Comparison of ENCODE assay signal across 13 cellular contexts in the genomic region with DNA sequence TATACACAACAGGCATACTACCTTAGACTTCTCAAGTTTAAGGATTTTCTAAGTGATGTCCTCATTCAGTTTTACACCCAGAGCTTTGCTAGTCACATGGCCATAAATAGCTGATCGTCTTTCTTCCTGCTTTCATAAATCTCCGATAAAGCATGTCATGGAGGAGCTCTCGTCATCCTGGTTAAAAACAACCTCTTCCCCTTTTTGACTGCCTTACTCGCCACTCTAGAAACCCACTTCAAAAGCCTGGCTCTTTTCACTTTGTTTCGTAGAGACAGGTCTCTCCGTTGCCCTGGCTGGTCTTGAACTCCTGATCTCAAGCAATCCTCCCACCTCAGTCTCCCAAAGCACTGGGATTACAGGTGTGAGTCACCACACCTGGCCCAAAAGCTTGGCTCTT.
DNase-seq lines count a peak whose midpoint lies in the region; TF ChIP-seq lines count a peak whose summit lies in the region.
"Had no signal": no experiment of that assay in that cellular context is flagged by ENCODE, and none has a peak within 500 bp of the region (broad histone marks: within the 10 kb centered on the region; RNA-seq: fewer than 3 reads in every experiment).

No MANE protein-coding gene starts in this region.

- peaks cover 31% of the 10 kb centered on the region for H3K79me2 ChIP-seq in OCI-LY1 (ENCODE audit: insufficient read depth, low read length)

- peak overlapping the region; percentile 79 for H3K27ac Mint-ChIP-seq in activated CD4-positive, alpha-beta T cell treated with anti-CD3 and anti-CD28 coated beads, Interleukin-2, amount 10 ng/mL, durations not matched to agents 7 days and 5 days
- peak overlapping the region; percentile 87 for H3K27ac Mint-ChIP-seq in stimulated activated naive CD8-positive, alpha-beta T cell treated with anti-CD3 and anti-CD28 coated beads, Interleukin-15, Interleukin-2, amounts not matched to agents 100 ng/mL and 50 ng/mL, for 24 hours

- no peaks in the 10 kb centered on the region for H4K20me1 ChIP-seq in OCI-LY1 (ENCODE audit: insufficient read depth, low read length)

- TF ChIP-seq CTCF in OCI-LY1 (IDR thresholded peaks at IDR 0.05; ENCODE audit: low read length) (no peak), coronary artery (IDR thresholded peaks at IDR 0.05) (no peak)

- H3K9me3 ChIP-seq in OCI-LY1 (ENCODE audit: low read length) = no peaks in the 10 kb centered on the region

- H3F3A ChIP-seq in OCI-LY1 (ENCODE audit: insufficient read depth, low read length) = peaks cover 3% of the 10 kb centered on the region; the same call in 1 of the 2 replicates

- H3K27me3 ChIP-seq in OCI-LY1 (ENCODE audit: insufficient read depth, low read length) = no peaks in the 10 kb centered on the region

- no peak overlapping the region for H3K9ac ChIP-seq in OCI-LY1 (ENCODE audit: low read length)

- peak overlapping the region; percentile 39 for H3K4me3 Mint-ChIP-seq in activated CD4-positive, alpha-beta T cell treated with anti-CD3 and anti-CD28 coated beads, Interleukin-2, amount 10 ng/mL, durations not matched to agents 7 days and 5 days
- peak overlapping the region; percentile 30 for H3K4me3 Mint-ChIP-seq in stimulated activated naive CD8-positive, alpha-beta T cell treated with anti-CD3 and anti-CD28 coated beads, Interleukin-15, Interleukin-2, amounts not matched to agents 100 ng/mL and 50 ng/mL, for 24 hours
- H3K4me3 Mint-ChIP-seq: brain had no signal

- H3K4me1 ChIP-seq in OCI-LY1 (ENCODE audit: insufficient read depth, low read length, severe bottlenecking) = peaks cover 40% of the 10 kb centered on the region

- H3K9me3 Mint-ChIP-seq in activated CD4-positive, alpha-beta T cell treated with anti-CD3 and anti-CD28 coated beads, Interleukin-2, amount 10 ng/mL, durations not matched to agents 7 days and 5 days = no peaks in the 10 kb centered on the region
- no peaks in the 10 kb centered on the region for H3K9me3 Mint-ChIP-seq in stimulated activated naive CD8-positive, alpha-beta T cell treated with anti-CD3 and anti-CD28 coated beads, Interleukin-15, Interleukin-2, amounts not matched to agents 100 ng/mL and 50 ng/mL, for 24 hours
- H3K9me3 Mint-ChIP-seq: brain had no signal

- H3K27me3 Mint-ChIP-seq in activated CD4-positive, alpha-beta T cell treated with anti-CD3 and anti-CD28 coated beads, Interleukin-2, amount 10 ng/mL, durations not matched to agents 7 days and 5 days = no peaks in the 10 kb centered on the region
- H3K27me3 Mint-ChIP-seq in stimulated activated naive CD8-positive, alpha-beta T cell treated with anti-CD3 and anti-CD28 coated beads, Interleukin-15, Interleukin-2, amounts not matched to agents 100 ng/mL and 50 ng/mL, for 24 hours = no peaks in the 10 kb centered on the region
- H3K27me3 Mint-ChIP-seq: brain had no signal

- H3K36me3 Mint-ChIP-seq in activated CD4-positive, alpha-beta T cell treated with anti-CD3 and anti-CD28 coated beads, Interleukin-2, amount 10 ng/mL, durations not matched to agents 7 days and 5 days (ENCODE audit: low read depth) = no peaks in the 10 kb centered on the region
- peaks cover 4% of the 10 kb centered on the region for H3K36me3 Mint-ChIP-seq in stimulated activated naive CD8-positive, alpha-beta T cell treated with anti-CD3 and anti-CD28 coated beads, Interleukin-15, Interleukin-2, amounts not matched to agents 100 ng/mL and 50 ng/mL, for 24 hours (ENCODE audit: low read depth)

- DNase-seq in activated CD4-positive, alpha-beta T cell treated with anti-CD3 and anti-CD28 coated beads, Interleukin-2, amount 10 ng/mL, durations not matched to agents 7 days and 5 days = peak; percentile 8
- DNase-seq in activated CD4-positive, alpha-beta T cell treated with anti-CD3 and anti-CD28 coated beads for 4 hours = no peak
- peak; percentile 6 for DNase-seq in central memory CD4-positive, alpha-beta T cell
- no peak for DNase-seq in SHP77 treated with DMSO at 0.1 percent for 48 hours (lab: John Stamatoyannopoulos, UW)
- no peak for DNase-seq in coronary artery (ENCODE audit: low spot score)
- DNase-seq in putamen (ENCODE audit: low spot score) = no peak
- DNase-seq: ACHN, GOT3, NCI-H345, occipital lobe had no signal

- H3K9me2 ChIP-seq in OCI-LY1 (ENCODE audit: low read depth, low read length) = no peaks in the 10 kb centered on the region

- POLR2A ChIA-PET in activated CD4-positive, alpha-beta T cell treated with anti-CD3 and anti-CD28 coated beads, Interleukin-2, amount 10 ng/mL, durations not matched to agents 7 days and 5 days (lab: Charles Lee) = interaction anchor here (0.6 kb wide), 1 partner anchor 340 kb away, joined by 3 read pairs; no protein-coding TSS in a partner anchor

- CTCF ChIA-PET in activated CD4-positive, alpha-beta T cell treated with anti-CD3 and anti-CD28 coated beads, Interleukin-2, amount 10 ng/mL, durations not matched to agents 7 days and 5 days (lab: Charles Lee) = interaction anchor here (1.5 kb wide), 2 partner anchors 10 to 67 kb away, joined by 3 to 7 read pairs; a partner anchor contains a TSS

- H3K4me1 Mint-ChIP-seq in activated CD4-positive, alpha-beta T cell treated with anti-CD3 and anti-CD28 coated beads, Interleukin-2, amount 10 ng/mL, durations not matched to agents 7 days and 5 days = peaks cover 35% of the 10 kb centered on the region
- peaks cover 61% of the 10 kb centered on the region for H3K4me1 Mint-ChIP-seq in stimulated activated naive CD8-positive, alpha-beta T cell treated with anti-CD3 and anti-CD28 coated beads, Interleukin-15, Interleukin-2, amounts not matched to agents 100 ng/mL and 50 ng/mL, for 24 hours (ENCODE audit: low read depth)

- H3K36me3 ChIP-seq in OCI-LY1 (ENCODE audit: insufficient read depth, low read length) = 0 out of 2 replicates have a peak, but pooled peaks cover 6% of the 10 kb centered on the region

- H2AFZ ChIP-seq in OCI-LY1 (ENCODE audit: low read length) = no peak overlapping the region

- H3K4me2 ChIP-seq in OCI-LY1 (ENCODE audit: low read length) = peak overlapping the region; percentile 56

- peak overlapping the region; percentile 63 for H3K27ac ChIP-seq in OCI-LY1 (ENCODE audit: low read depth, low read length, poor library complexity, severe bottlenecking)
- H3K27ac ChIP-seq in coronary artery = peak overlapping the region in 1 of 2 donors; percentile 64

- H3K4me3 ChIP-seq in OCI-LY1 (ENCODE audit: low read depth, low read length, poor library complexity, severe bottlenecking) (peak overlapping the region; percentile 6), coronary artery (no peak overlapping the region)

Comparison
In these comparisons a context has a peak if more than half of its experiments do, and no peak if none do; other contexts are left out.
1. DNase-seq: peak in activated CD4-positive, alpha-beta T cell treated with anti-CD3 and anti-CD28 coated beads, Interleukin-2, amount 10 ng/mL, durations not matched to agents 7 days and 5 days (single experiment) and central memory CD4-positive, alpha-beta T cell (single experiment); none in activated CD4-positive, alpha-beta T cell treated with anti-CD3 and anti-CD28 coated beads for 4 hours (0 of 2), SHP77 treated with DMSO at 0.1 percent for 48 hours (single experiment), coronary artery (single experiment) and putamen (single experiment).